Comparison of ENCODE assay signal across 6 cellular contexts in genomic region chr6:31958412-31958740, GRCh38. TPM values are rescaled to one million over a fixed set of nuclear protein-coding genes. Genes with fewer than 3 reads are reported as not detected.
DNase-seq lines count a peak whose midpoint lies in the region; TF ChIP-seq lines count a peak whose summit lies in the region.

No MANE protein-coding gene starts in this region.

- peaks cover 27% of the 10 kb centered on the region for H3F3A ChIP-seq in PC-9 (ENCODE audit: insufficient read depth, low read depth)

- H3K27ac ChIP-seq in PC-9 (0 out of 2 replicates have a peak overlapping the region, but pooled peaks have one; percentile 40), hepatocyte (peak overlapping the region; percentile 91)

- no peaks in the 10 kb centered on the region for H3K9me2 ChIP-seq in PC-9 (ENCODE audit: insufficient read depth)
- H3K9me2 ChIP-seq in hepatocyte (replicated peaks; ENCODE audit: insufficient read depth): no peaks in the 10 kb centered on the region

- H3K27me3 ChIP-seq in GM06990 (replicated peaks; ENCODE audit: control insufficient read depth, insufficient read depth, low read length): no peaks in the 10 kb centered on the region
- H3K27me3 ChIP-seq in PC-9 (ENCODE audit: insufficient read depth, low read depth): no peaks in the 10 kb centered on the region
- no peaks in the 10 kb centered on the region for H3K27me3 ChIP-seq in hepatocyte

- POLR2A ChIA-PET in PC-9 (lab: Charles Lee; ENCODE audit: unreplicated experiment): interaction anchor here (0.6 to 1.1 kb wide), 2 partner anchors 21 to 496 kb away, joined by 4 to 9 read pairs; no protein-coding TSS in a partner anchor

- peaks cover 12% of the 10 kb centered on the region for H3K4me1 ChIP-seq in PC-9 (replicated peaks; ENCODE audit: insufficient read depth)
- H3K4me1 ChIP-seq in hepatocyte (ENCODE audit: insufficient read depth): peaks cover 11% of the 10 kb centered on the region

- peaks cover 34% of the 10 kb centered on the region for H3K36me3 ChIP-seq in GM06990 (ENCODE audit: control insufficient read depth, insufficient read depth, low read length)
- peaks cover 29% of the 10 kb centered on the region for H3K36me3 ChIP-seq in PC-9 (ENCODE audit: low read depth)
- H3K36me3 ChIP-seq in hepatocyte (replicated peaks; ENCODE audit: insufficient read depth, low read depth): no peaks in the 10 kb centered on the region

- H3K9me3 ChIP-seq in PC-9 (ENCODE audit: insufficient read depth, low read depth) (no peaks in the 10 kb centered on the region), hepatocyte (ENCODE audit: low read depth) (no peaks in the 10 kb centered on the region)

- intact Hi-C loops in PC-9 (cut with micrococcal nuclease; ENCODE audit: unreplicated experiment): loop anchor here (2.0 to 10.0 kb wide), 2 partner anchors 184 to 412 kb away; partner anchors contain the start of genes ATP6V1G2, NFKBIL1 and VWA7

- WGBS in hepatocyte (ENCODE audit: low lambda C conversion rate, missing lambda C conversion rate): 13% methylated on average over 11 of the region's 11 CpGs

- DNase-seq in GM06990 (ENCODE audit: extremely low read depth, insufficient read length): no peak
- no peak for DNase-seq in PC-9
- DNase-seq in hepatocyte (ENCODE audit: low spot score): no peak
- DNase-seq in middle frontal gyrus (ENCODE audit: extremely low spot score, low spot score): no peak
- DNase-seq in SK-N-DZ (ENCODE audit: low spot score): no peak
- DNase-seq in kidney glomerular epithelial cell (lab: John Stamatoyannopoulos, UW): no peak

- H3K79me2 ChIP-seq in PC-9 (ENCODE audit: low read depth): peaks cover 34% of the 10 kb centered on the region
- peaks cover 38% of the 10 kb centered on the region for H3K79me2 ChIP-seq in hepatocyte

- H3K4me2 ChIP-seq in PC-9: peak overlapping the region; percentile 92
- peak overlapping the region; percentile 98 for H3K4me2 ChIP-seq in hepatocyte

- peak overlapping the region; percentile 77 for H3K4me3 ChIP-seq in GM06990 (replicated peaks; ENCODE audit: low read depth, low read length)
- peak overlapping the region; percentile 95 for H3K4me3 ChIP-seq in PC-9
- H3K4me3 ChIP-seq in hepatocyte: peak overlapping the region; percentile 85

- TF ChIP-seq CTCF in GM06990 (IDR thresholded peaks at IDR 0.05; ENCODE audit: insufficient read depth, low read length, poor library complexity, severe bottlenecking): no peak
- TF ChIP-seq CTCF in PC-9 (conservative IDR thresholded peaks at IDR 0.05): no peak
- no peak for TF ChIP-seq CTCF in hepatocyte (IDR thresholded peaks at IDR 0.05; ENCODE audit: poor library complexity)

- H2AFZ ChIP-seq in PC-9: peak overlapping the region; percentile 96
- peak overlapping the region; percentile 79 for H2AFZ ChIP-seq in hepatocyte

- no peaks in the 10 kb centered on the region for H4K20me1 ChIP-seq in PC-9 (ENCODE audit: insufficient read depth)
- no peaks in the 10 kb centered on the region for H4K20me1 ChIP-seq in hepatocyte (ENCODE audit: insufficient read depth, poor library complexity, severe bottlenecking)

- CTCF ChIA-PET in PC-9 (lab: Charles Lee): interaction anchor here (0.6 kb wide), 1 partner anchor 96 kb away, joined by 4 read pairs; the partner anchor contains the start of gene NEU1

- TSS peak; percentile 70 for BruUV-seq in PC-9 (replicated peaks; lab: Mats Ljungman, UMichigan)

RNA-seq across cellular contexts. Expression of gene NELFE, which starts 0.4 kb away (rescaled TPM):
- total RNA-seq in PC-9 (2021) (43.0 and 50.8 TPM in 2 replicates), hepatocyte (70.1 and 78.2 TPM in 2 replicates)
- 78.7 and 86.9 TPM in 2 replicates for polyA plus RNA-seq in hepatocyte
- 146 and 170 TPM in 2 replicates for polyA plus RNA-seq in SK-N-DZ (2014; cell fraction: cytosol; rRNA removed)
- polyA plus RNA-seq in SK-N-DZ (2014; cell fraction: nucleus; rRNA removed): 120 and 128 TPM in 2 replicates

RNA-seq across cellular contexts. Expression of gene SKIC2, which starts 0.6 kb away (rescaled TPM):
- total RNA-seq in PC-9 (2021): 67.9 and 86.0 TPM in 2 replicates
- total RNA-seq in hepatocyte: 34.2 and 53.2 TPM in 2 replicates
- polyA plus RNA-seq in hepatocyte: 61.7 and 64.3 TPM in 2 replicates
- 31.3 and 31.4 TPM in 2 replicates for polyA plus RNA-seq in SK-N-DZ (2014; cell fraction: cytosol; rRNA removed)
- polyA plus RNA-seq in SK-N-DZ (2014; cell fraction: nucleus; rRNA removed): 195 and 266 TPM in 2 replicates

RNA-seq across cellular contexts. Expression of gene CFB, which starts 12.5 kb away (rescaled TPM):
- total RNA-seq in PC-9 (2021) (22.6 and 25.5 TPM in 2 replicates), hepatocyte (190 and 199 TPM in 2 replicates)
- polyA plus RNA-seq in hepatocyte: 287 and 349 TPM in 2 replicates
- not detected in 2 replicates for polyA plus RNA-seq in SK-N-DZ (2014; cell fraction: cytosol; rRNA removed)
- 0.42 TPM in 1 of 2 replicates, not detected in the other for polyA plus RNA-seq in SK-N-DZ (2014; cell fraction: nucleus; rRNA removed)

RNA-seq across cellular contexts. Expression of gene DXO, which starts 13.6 kb away (rescaled TPM):
- total RNA-seq in PC-9 (2021) (24.5 and 36.0 TPM in 2 replicates), hepatocyte (16.1 and 22.2 TPM in 2 replicates)
- polyA plus RNA-seq in hepatocyte: 39.3 and 43.8 TPM in 2 replicates
- polyA plus RNA-seq in SK-N-DZ (2014; cell fraction: cytosol; rRNA removed): 27.3 and 29.7 TPM in 2 replicates
- polyA plus RNA-seq in SK-N-DZ (2014; cell fraction: nucleus; rRNA removed): 109 and 119 TPM in 2 replicates

RNA-seq across cellular contexts. Expression of gene C4A, which starts 23.5 kb away (rescaled TPM):
- total RNA-seq in PC-9 (2021) (7.0 and 9.3 TPM in 2 replicates), hepatocyte (49.1 and 66.8 TPM in 2 replicates)
- 69.9 and 74.4 TPM in 2 replicates for polyA plus RNA-seq in hepatocyte
- polyA plus RNA-seq in SK-N-DZ (2014; cell fraction: cytosol; rRNA removed): 1.6 and 5.1 TPM in 2 replicates
- 31.0 and 34.1 TPM in 2 replicates for polyA plus RNA-seq in SK-N-DZ (2014; cell fraction: nucleus; rRNA removed)
